ENCODE assay signal across 13 cellular contexts in genomic region chr1:98210064-98210463, GRCh38.
DNase-seq lines count a peak whose midpoint lies in the region; ATAC-seq and TF ChIP-seq lines count a peak whose summit lies in the region.
"Had no signal": no experiment of that assay in that cellular context is flagged by ENCODE, and none has a peak within 500 bp of the region (broad histone marks: within the 10 kb centered on the region; RNA-seq: fewer than 3 reads in every experiment).

No MANE protein-coding gene starts in this region.

- TF ChIP-seq CTCF in BJ (IDR thresholded peaks at IDR 0.05; ENCODE audit: insufficient read depth, low read depth, low read length) (no peak), choroid plexus epithelial cell (conservative IDR thresholded peaks at IDR 0.05; ENCODE audit: low read depth, low read length) (no peak), mesothelial cell of epicardium (IDR thresholded peaks at IDR 0.05; ENCODE audit: unreplicated experiment) (no peak), upper lobe of right lung (IDR thresholded peaks at IDR 0.05) (no peak)

- peak overlapping the region; percentile 95 for H3K27ac Mint-ChIP-seq in mesothelial cell of epicardium
- H3K27ac Mint-ChIP-seq: activated CD4-positive, alpha-beta memory T cell treated with anti-CD3 and anti-CD28 coated beads, Interleukin-2, amount 10 ng/mL, durations not matched to agents 7 days and 5 days; activated naive CD8-positive, alpha-beta T cell treated with anti-CD3 and anti-CD28 coated beads for 36 hours had no signal

- H3K27ac ChIP-seq in upper lobe of right lung: no peak overlapping the region
- H3K27ac ChIP-seq: left ventricle myocardium inferior had no signal

- peaks cover 4% of the 10 kb centered on the region for H3K9me3 Mint-ChIP-seq in mesothelial cell of epicardium
- H3K9me3 Mint-ChIP-seq: activated CD4-positive, alpha-beta memory T cell treated with anti-CD3 and anti-CD28 coated beads, Interleukin-2, amount 10 ng/mL, durations not matched to agents 7 days and 5 days had no signal

- ATAC-seq in GM18520 (IDR thresholded peaks at IDR 0.05; ENCODE audit: unreplicated experiment): no peak
- no peak for ATAC-seq in upper lobe of right lung
- ATAC-seq in GM18867 (IDR thresholded peaks at IDR 0.05; ENCODE audit: unreplicated experiment): no peak

- H3K9me3 ChIP-seq in upper lobe of right lung: no peaks in the 10 kb centered on the region
- H3K9me3 ChIP-seq: left ventricle myocardium inferior had no signal

- H3K36me3 Mint-ChIP-seq in mesothelial cell of epicardium: no peaks in the 10 kb centered on the region
- H3K36me3 Mint-ChIP-seq: activated naive CD8-positive, alpha-beta T cell treated with anti-CD3 and anti-CD28 coated beads for 36 hours had no signal

- H3K4me1 Mint-ChIP-seq in mesothelial cell of epicardium: peaks cover 39% of the 10 kb centered on the region
- H3K4me1 Mint-ChIP-seq: activated CD4-positive, alpha-beta memory T cell treated with anti-CD3 and anti-CD28 coated beads, Interleukin-2, amount 10 ng/mL, durations not matched to agents 7 days and 5 days; activated naive CD8-positive, alpha-beta T cell treated with anti-CD3 and anti-CD28 coated beads for 36 hours had no signal

- H3K27me3 ChIP-seq in BJ (ENCODE audit: control insufficient read depth, insufficient read depth, low read length) (no peaks in the 10 kb centered on the region), upper lobe of right lung (no peaks in the 10 kb centered on the region)

- no peaks in the 10 kb centered on the region for H3K36me3 ChIP-seq in BJ (ENCODE audit: control insufficient read depth, insufficient read depth, low read length)
- H3K36me3 ChIP-seq in upper lobe of right lung: no peaks in the 10 kb centered on the region
- H3K36me3 ChIP-seq: left ventricle myocardium inferior had no signal

- intact Hi-C loops in upper lobe of right lung (cut with DNase I): no loop called here

- H3K27me3 Mint-ChIP-seq in mesothelial cell of epicardium (ENCODE audit: low read depth): no peaks in the 10 kb centered on the region
- H3K27me3 Mint-ChIP-seq: activated CD4-positive, alpha-beta memory T cell treated with anti-CD3 and anti-CD28 coated beads, Interleukin-2, amount 10 ng/mL, durations not matched to agents 7 days and 5 days; activated naive CD8-positive, alpha-beta T cell treated with anti-CD3 and anti-CD28 coated beads for 36 hours had no signal

- H3K4me3 ChIP-seq in BJ (ENCODE audit: low read depth, low read length): no peak overlapping the region
- H3K4me3 ChIP-seq in choroid plexus epithelial cell (ENCODE audit: low read depth, low read length): peak overlapping the region; percentile 36
- no peak overlapping the region for H3K4me3 ChIP-seq in upper lobe of right lung
- H3K4me3 ChIP-seq: left ventricle myocardium inferior had no signal

- POLR2A ChIA-PET in BJ (lab: Charles Lee): interaction anchor here (0.7 kb wide), 1 partner anchor 114 kb away, joined by 3 read pairs; no protein-coding TSS in a partner anchor

- DNase-seq in BJ (ENCODE audit: low read depth) (peak; percentile 6), LoVo (ENCODE audit: low spot score) (peak; percentile 51), choroid plexus epithelial cell (ENCODE audit: low read depth) (peak; percentile 90), mesothelial cell of epicardium (ENCODE audit: low spot score in 2 of 2, unreplicated experiment in 2 of 2) (no peak), upper lobe of right lung (no peak)
- no peak for DNase-seq in activated CD4-positive, alpha-beta T cell treated with anti-CD3 and anti-CD28 coated beads for 1 hour
- DNase-seq: activated CD4-positive, alpha-beta memory T cell treated with anti-CD3 and anti-CD28 coated beads, Interleukin-2, amount 10 ng/mL, durations not matched to agents 7 days and 5 days; activated naive CD8-positive, alpha-beta T cell treated with anti-CD3 and anti-CD28 coated beads for 36 hours; left ventricle myocardium inferior; NCI-H524; retina had no signal

- no peaks in the 10 kb centered on the region for H3K4me1 ChIP-seq in upper lobe of right lung
- H3K4me1 ChIP-seq: left ventricle myocardium inferior had no signal

- CTCF ChIA-PET in BJ (lab: Yijun Ruan, JAX): no interaction called here

- H3K4me3 Mint-ChIP-seq in mesothelial cell of epicardium: peak overlapping the region; percentile 58
- H3K4me3 Mint-ChIP-seq: activated CD4-positive, alpha-beta memory T cell treated with anti-CD3 and anti-CD28 coated beads, Interleukin-2, amount 10 ng/mL, durations not matched to agents 7 days and 5 days; activated naive CD8-positive, alpha-beta T cell treated with anti-CD3 and anti-CD28 coated beads for 36 hours had no signal

Comparison
In these comparisons a context has a peak if more than half of its experiments do, and no peak if none do; other contexts are left out.
1. DNase-seq: peak in BJ (single experiment), LoVo (single experiment) and choroid plexus epithelial cell (single experiment); none in mesothelial cell of epicardium (0 of 2), upper lobe of right lung (single experiment) and activated CD4-positive, alpha-beta T cell treated with anti-CD3 and anti-CD28 coated beads for 1 hour (single experiment).